10 cellular contexts compared by ENCODE assay signal in the genomic region with DNA sequence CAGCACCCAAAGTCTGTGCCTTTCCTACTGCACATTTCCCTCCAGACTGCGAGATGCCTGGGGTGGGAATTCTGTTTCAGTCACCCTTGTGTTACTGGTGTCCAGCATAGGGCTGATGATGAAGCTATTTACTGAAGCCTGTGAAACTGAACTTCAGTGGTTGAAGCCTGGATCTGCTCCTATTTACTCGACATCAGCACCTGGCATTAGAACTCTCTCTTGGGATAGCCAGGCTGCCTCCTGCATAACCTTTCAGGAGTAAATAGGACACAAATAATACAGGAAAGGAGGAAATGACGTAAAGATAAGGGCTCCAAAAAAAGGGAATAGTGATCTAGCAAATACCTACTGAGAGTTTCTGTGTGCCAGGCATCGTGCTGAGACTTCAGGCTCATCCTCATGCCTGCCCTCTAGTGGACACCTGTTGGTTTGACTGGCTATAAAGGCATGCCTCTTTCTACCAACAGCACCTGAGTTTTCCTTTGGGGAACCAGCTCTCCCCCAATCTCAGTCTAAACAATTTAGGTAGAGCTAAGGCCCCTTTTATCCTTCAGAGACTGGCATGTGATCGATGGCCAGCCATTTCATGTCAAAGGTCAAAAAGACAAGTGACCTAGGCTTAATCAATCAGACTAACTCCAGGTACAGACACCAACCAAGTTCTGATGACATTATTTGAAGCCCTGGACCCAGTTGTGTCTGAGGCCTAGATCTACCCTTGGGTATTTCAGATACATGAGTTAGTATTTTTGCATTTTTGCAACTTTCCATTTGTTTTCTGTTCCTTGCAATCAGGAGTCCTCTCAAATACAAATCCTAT.
A peak's percentile ranks its signal among the peaks of the same experiment; 100 is the strongest.
DNase-seq lines count a peak whose midpoint lies in the region; ATAC-seq and TF ChIP-seq lines count a peak whose summit lies in the region.
"Had no signal": no experiment of that assay in that cellular context is flagged by ENCODE, and none has a peak within 500 bp of the region (broad histone marks: within the 10 kb centered on the region; RNA-seq: fewer than 3 reads in every experiment).

No MANE protein-coding gene starts in this region.

- no peak overlapping the region for H3K4me3 ChIP-seq in WI38 (ENCODE audit: low read depth, low read length)

- TF ChIP-seq CTCF in WI38 (IDR thresholded peaks at IDR 0.05; ENCODE audit: low read depth, low read length): peak; percentile 46

- peak; percentile 74 for ATAC-seq in HG02884 (IDR thresholded peaks at IDR 0.05; ENCODE audit: unreplicated experiment)
- ATAC-seq: naive thymus-derived CD4-positive, alpha-beta T cell had no signal

- peak; percentile 9 for DNase-seq in NCI-H1436 (lab: John Stamatoyannopoulos, UW)
- DNase-seq in NCI-H1436 treated with DMSO at 0.1 percent for 48 hours (lab: John Stamatoyannopoulos, UW): no peak
- DNase-seq in head of caudate nucleus: peak in 32 of 42 donors; percentile 5 to 73 (median 39)
- peak; percentile 59 for DNase-seq in stimulated activated CD8-positive, alpha-beta memory T cell treated with anti-CD3 and anti-CD28 coated beads, Interleukin-4, amount 100 ng/mL, for 48 hours
- no peak for DNase-seq in cerebellar nuclear complex (lab: John Stamatoyannopoulos, UW)
- no peak for DNase-seq in posterior vena cava (ENCODE audit: low spot score)
- DNase-seq: activated B cell treated with CpG ODN at 0.5 μM for 24 hours had no signal

- intact Hi-C loops in head of caudate nucleus (cut with DNase I): no loop called here
- intact Hi-C loops in posterior vena cava (cut with DNase I): no loop called here

Comparison
In these comparisons a context has a peak if more than half of its experiments do, and no peak if none do; other contexts are left out.
1. DNase-seq: peak in NCI-H1436 (single experiment), head of caudate nucleus (32 of 42) and stimulated activated CD8-positive, alpha-beta memory T cell treated with anti-CD3 and anti-CD28 coated beads, Interleukin-4, amount 100 ng/mL, for 48 hours (single experiment); none in NCI-H1436 treated with DMSO at 0.1 percent for 48 hours (single experiment), cerebellar nuclear complex (0 of 2) and posterior vena cava (single experiment).